In genomic region chr6:108844135-108844534, GRCh38 we compare ENCODE assay signal across 1 cellular context.
TF ChIP-seq lines count a peak whose summit lies in the region.

No MANE protein-coding gene starts in this region.

TF ChIP-seq in GM23338, 12 proteins besides CTCF, POLR2A, EP300 and RAD21 (continued from another document):
- TF ChIP-seq, protein P1, sequence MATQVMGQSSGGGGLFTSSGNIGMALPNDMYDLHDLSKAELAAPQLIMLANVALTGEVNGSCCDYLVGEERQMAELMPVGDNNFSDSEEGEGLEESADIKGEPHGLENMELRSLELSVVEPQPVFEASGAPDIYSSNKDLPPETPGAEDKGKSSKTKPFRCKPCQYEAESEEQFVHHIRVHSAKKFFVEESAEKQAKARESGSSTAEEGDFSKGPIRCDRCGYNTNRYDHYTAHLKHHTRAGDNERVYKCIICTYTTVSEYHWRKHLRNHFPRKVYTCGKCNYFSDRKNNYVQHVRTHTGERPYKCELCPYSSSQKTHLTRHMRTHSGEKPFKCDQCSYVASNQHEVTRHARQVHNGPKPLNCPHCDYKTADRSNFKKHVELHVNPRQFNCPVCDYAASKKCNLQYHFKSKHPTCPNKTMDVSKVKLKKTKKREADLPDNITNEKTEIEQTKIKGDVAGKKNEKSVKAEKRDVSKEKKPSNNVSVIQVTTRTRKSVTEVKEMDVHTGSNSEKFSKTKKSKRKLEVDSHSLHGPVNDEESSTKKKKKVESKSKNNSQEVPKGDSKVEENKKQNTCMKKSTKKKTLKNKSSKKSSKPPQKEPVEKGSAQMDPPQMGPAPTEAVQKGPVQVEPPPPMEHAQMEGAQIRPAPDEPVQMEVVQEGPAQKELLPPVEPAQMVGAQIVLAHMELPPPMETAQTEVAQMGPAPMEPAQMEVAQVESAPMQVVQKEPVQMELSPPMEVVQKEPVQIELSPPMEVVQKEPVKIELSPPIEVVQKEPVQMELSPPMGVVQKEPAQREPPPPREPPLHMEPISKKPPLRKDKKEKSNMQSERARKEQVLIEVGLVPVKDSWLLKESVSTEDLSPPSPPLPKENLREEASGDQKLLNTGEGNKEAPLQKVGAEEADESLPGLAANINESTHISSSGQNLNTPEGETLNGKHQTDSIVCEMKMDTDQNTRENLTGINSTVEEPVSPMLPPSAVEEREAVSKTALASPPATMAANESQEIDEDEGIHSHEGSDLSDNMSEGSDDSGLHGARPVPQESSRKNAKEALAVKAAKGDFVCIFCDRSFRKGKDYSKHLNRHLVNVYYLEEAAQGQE (IDR thresholded peaks at IDR 0.05; ENCODE audit: unreplicated experiment): no peak
